ENCODE assay signal across 17 cellular contexts in genomic region chr4:91838181-91838861, GRCh38.
A peak's percentile ranks its signal among the peaks of the same experiment; 100 is the strongest.
DNase-seq lines count a peak whose midpoint lies in the region; ATAC-seq, FAIRE-seq and TF ChIP-seq lines count a peak whose summit lies in the region.
"Had no signal": no experiment of that assay in that cellular context is flagged by ENCODE, and none has a peak within 500 bp of the region (broad histone marks: within the 10 kb centered on the region; RNA-seq: fewer than 3 reads in every experiment).

No MANE protein-coding gene starts in this region.

- FAIRE-seq in K562 (lab: Jason Lieb, UNC) (no peak), urothelium cell line (lab: Jason Lieb, UNC) (no peak)
- FAIRE-seq: A204.1, H54 had no signal

- peaks cover 3% of the 10 kb centered on the region for H3K27me3 Mint-ChIP-seq in mesothelial cell of epicardium (ENCODE audit: low read depth)

- POLR2A ChIA-PET in K562 (lab: Yijun Ruan, JAX): no interaction called here

- TF ChIP-seq EP300 in K562 (IDR thresholded peaks at IDR 0.05; ENCODE audit: low read length): no peak

- no peak overlapping the region for H3K4me2 ChIP-seq in K562 (ENCODE audit: insufficient read depth, low read length)

- no peak overlapping the region for H3K4me3 Mint-ChIP-seq in mesothelial cell of epicardium

- peaks cover 10% of the 10 kb centered on the region for H3K36me3 Mint-ChIP-seq in mesothelial cell of epicardium

- H3K4me1 Mint-ChIP-seq in mesothelial cell of epicardium: peaks cover 15% of the 10 kb centered on the region

- CTCF ChIA-PET in K562 (lab: Yijun Ruan, JAX; ENCODE audit: low intra/inter-chr PET ratio): no interaction called here

- TF ChIP-seq POLR2A in K562 (conservative IDR thresholded peaks at IDR 0.05): no peak

- DNase-seq in NCI-H226 (peak; percentile 24), K562 (ENCODE audit: extremely low read depth in 1 of 4, low spot score in 3 of 4) (no peak), fibroblast of pulmonary artery (ENCODE audit: low read depth) (peak; percentile 60), mesothelial cell of epicardium (ENCODE audit: low spot score in 2 of 2, unreplicated experiment in 2 of 2) (no peak), ACHN (no peak), urothelium cell line (ENCODE audit: low spot score) (no peak)
- DNase-seq in stimulated activated CD4-positive, alpha-beta T cell treated with anti-CD3 and anti-CD28 coated beads, Interleukin-12 subunit alpha, Interleukin-12 subunit beta, amount 100 ng/mL, for 4 hours: no peak
- DNase-seq: BE2C, Karpas-422, MV-4-11, NCI-H1105 treated with DMSO at 0.1 percent for 48 hours, NCI-H2029 treated with DMSO at 0.1 percent for 48 hours, NCI-H524 treated with DMSO at 0.1 percent for 48 hours, NCI-H82, SHP77 had no signal

- H2AFZ ChIP-seq in K562 (ENCODE audit: low read depth, low read length): no peak overlapping the region

- H3K9ac ChIP-seq in K562 (ENCODE audit: insufficient read depth in 1 of 2, low read depth in 2 of 2, low read length in 2 of 2): no peak overlapping the region

- peak overlapping the region; percentile 37 for H3K27ac Mint-ChIP-seq in mesothelial cell of epicardium

- no peaks in the 10 kb centered on the region for H3K79me2 ChIP-seq in K562 (ENCODE audit: control insufficient read depth, insufficient read depth, low read length)

- intact Hi-C loops in K562 (cut with micrococcal nuclease): no loop called here

- no peaks in the 10 kb centered on the region for H3K4me1 ChIP-seq in K562 (replicated peaks in 1 of 2; ENCODE audit: control insufficient read depth in 2 of 2, insufficient read depth in 2 of 2, low read length in 2 of 2)
- H3K4me1 ChIP-seq: BE2C had no signal

- no peaks in the 10 kb centered on the region for H3K36me3 ChIP-seq in K562 (ENCODE audit: control insufficient read depth, insufficient read depth, low read length)
- H3K36me3 ChIP-seq: BE2C had no signal

- H3K4me3 ChIP-seq in K562 (no peak overlapping the region), fibroblast of pulmonary artery (replicated peaks; ENCODE audit: low read depth, low read length) (no peak overlapping the region)

- peaks cover 29% of the 10 kb centered on the region for H3K9me3 Mint-ChIP-seq in mesothelial cell of epicardium

- no peaks in the 10 kb centered on the region for H4K20me1 ChIP-seq in K562 (replicated peaks; ENCODE audit: control insufficient read depth, insufficient read depth, low read length)

- ATAC-seq in K562: no peak

- H3K27me3 ChIP-seq in K562 (ENCODE audit: control insufficient read depth in 2 of 2, insufficient read depth in 2 of 2, low read length in 2 of 2): no peaks in the 10 kb centered on the region
- H3K27me3 ChIP-seq: BE2C had no signal

- no peak overlapping the region for H3K27ac ChIP-seq in K562 (ENCODE audit: extremely low read depth, low read depth, low read length)

- H3K9me3 ChIP-seq in K562 (replicated peaks; ENCODE audit: control insufficient read depth, insufficient read depth, low read depth, low read length): 0 out of 2 replicates have a peak, but pooled peaks cover 3% of the 10 kb centered on the region
- H3K9me3 ChIP-seq: BE2C had no signal

- BruUV-seq in K562 (replicated peaks; lab: Mats Ljungman, UMichigan): no TSS peak

- WGBS in K562 (ENCODE audit: insufficient coverage, low coverage, missing lambda C conversion rate): 0% methylated on average over 2 of the region's 2 CpGs

- in situ Hi-C loops in K562 (cut with MboI): no loop called here
- in situ Hi-C loops in ACHN (cut with HindIII; ENCODE audit: low pct_ligation_motif_present, low pct_unique_long_range_greater_than_20kb, low sequenced_read_pairs): no loop called here

- no peaks in the 10 kb centered on the region for H3K9me1 ChIP-seq in K562 (ENCODE audit: control insufficient read depth, insufficient read depth, low read length)

- TF ChIP-seq RAD21 in K562 (CRISPR knock-in tag; conservative IDR thresholded peaks at IDR 0.05 in 1 of 2, IDR thresholded peaks at IDR 0.05 in 1 of 2): no peak

- TF ChIP-seq CTCF in K562 (IDR thresholded peaks at IDR 0.05 in 2 of 3, conservative IDR thresholded peaks at IDR 0.05 in 1 of 3; ENCODE audit: insufficient read depth in 2 of 3, low read depth in 1 of 3, low read length in 3 of 3) (no peak), fibroblast of pulmonary artery (IDR thresholded peaks at IDR 0.05; ENCODE audit: low read length, missing control alignments) (no peak), mesothelial cell of epicardium (IDR thresholded peaks at IDR 0.05; ENCODE audit: unreplicated experiment) (no peak)

TF ChIP-seq in K562, 482 proteins besides CTCF, POLR2A, EP300 and RAD21 (continues in another document):
- no peak for TF ChIP-seq FOXK1 (CRISPR knock-in tag; IDR thresholded peaks at IDR 0.05; ENCODE audit: borderline replicate concordance)
- no peak for TF ChIP-seq ZKSCAN8 (CRISPR knock-in tag; IDR thresholded peaks at IDR 0.05)
- TF ChIP-seq FOXA1 (IDR thresholded peaks at IDR 0.05; ENCODE audit: borderline replicate concordance): no peak
- TF ChIP-seq CXXC5 (CRISPR knock-in tag; IDR thresholded peaks at IDR 0.05): no peak
- TF ChIP-seq ARID3A (IDR thresholded peaks at IDR 0.05; ENCODE audit: borderline replicate concordance, low read depth, low read length): no peak
- no peak for TF ChIP-seq ASH1L (IDR thresholded peaks at IDR 0.05; ENCODE audit: borderline replicate concordance, low read depth, partially characterized antibody)
- no peak for TF ChIP-seq RCOR1 (IDR thresholded peaks at IDR 0.05; ENCODE audit: borderline replicate concordance in 1 of 2, low read depth in 2 of 2, low read length in 2 of 2)
- TF ChIP-seq NONO (IDR thresholded peaks at IDR 0.05; ENCODE audit: low read depth in 2 of 2, low read length in 1 of 2): no peak
- no peak for TF ChIP-seq ZNF830 (CRISPR knock-in tag; IDR thresholded peaks at IDR 0.05)
- peak; percentile 42; the same call in 1 of the 2 replicates for TF ChIP-seq MAFK (IDR thresholded peaks at IDR 0.05; ENCODE audit: low read length)
- TF ChIP-seq GABPA (tag; conservative IDR thresholded peaks at IDR 0.05; ENCODE audit: low read depth): no peak
- TF ChIP-seq E2F3 (CRISPR knock-in tag; IDR thresholded peaks at IDR 0.05): no peak
- no peak for TF ChIP-seq SMAD2 (IDR thresholded peaks at IDR 0.05; ENCODE audit: low read depth, low read length)
- peak; percentile 38; the same call in 1 of the 2 replicates for TF ChIP-seq ZNF316 (IDR thresholded peaks at IDR 0.05)
- peak; percentile 21; the same call in 1 of the 2 replicates for TF ChIP-seq MAFG (tag; conservative IDR thresholded peaks at IDR 0.05)
- no peak for TF ChIP-seq UBTF (IDR thresholded peaks at IDR 0.05; ENCODE audit: borderline replicate concordance in 1 of 2, low read depth in 2 of 2, low read length in 2 of 2)
- TF ChIP-seq MAFF (IDR thresholded peaks at IDR 0.05; ENCODE audit: low read length): peak; percentile 63
- TF ChIP-seq ZZZ3 (IDR thresholded peaks at IDR 0.05): no peak
- TF ChIP-seq POLR2G (IDR thresholded peaks at IDR 0.05; ENCODE audit: low read depth, low read length): no peak
- no peak for TF ChIP-seq MED1 (CRISPR knock-in tag; IDR thresholded peaks at IDR 0.05; ENCODE audit: borderline replicate concordance)
- no peak for TF ChIP-seq VEZF1 (CRISPR knock-in tag; IDR thresholded peaks at IDR 0.05)

Comparison
In these comparisons a context has a peak if more than half of its experiments do, and no peak if none do; other contexts are left out.
1. DNase-seq: peak in NCI-H226 (single experiment) and fibroblast of pulmonary artery (single experiment); none in K562 (0 of 4), mesothelial cell of epicardium (0 of 2), ACHN (single experiment), stimulated activated CD4-positive, alpha-beta T cell treated with anti-CD3 and anti-CD28 coated beads, Interleukin-12 subunit alpha, Interleukin-12 subunit beta, amount 100 ng/mL, for 4 hours (single experiment) and urothelium cell line (single experiment).